10 cellular contexts compared by ENCODE assay signal in genomic region chr6:12208190-12208589, GRCh38.
DNase-seq lines count a peak whose midpoint lies in the region; ATAC-seq, FAIRE-seq and TF ChIP-seq lines count a peak whose summit lies in the region.
"Had no signal": no experiment of that assay in that cellular context is flagged by ENCODE, and none has a peak within 500 bp of the region (broad histone marks: within the 10 kb centered on the region; RNA-seq: fewer than 3 reads in every experiment).

No MANE protein-coding gene starts in this region.

- no TSS peak for BruUV-seq in mammary epithelial cell (replicated peaks; lab: Mats Ljungman, UMichigan)

- dilution Hi-C loops in mammary epithelial cell (cut with HindIII; ENCODE audit: low sequenced_read_pairs) = no loop called here

- no peak overlapping the region for H3K4me3 ChIP-seq in mammary epithelial cell (replicated peaks in 1 of 3; ENCODE audit: insufficient read depth in 1 of 3, low read depth in 2 of 3, low read length in 3 of 3)

- CTCF ChIA-PET in mammary epithelial cell (lab: Charles Lee; ENCODE audit: low non-redundant PET) = no interaction called here

- H3K79me2 ChIP-seq in mammary epithelial cell (ENCODE audit: insufficient read depth, low read length) = no peaks in the 10 kb centered on the region

- no peak overlapping the region for H3K27ac ChIP-seq in mammary epithelial cell (ENCODE audit: insufficient read depth, low read depth, low read length)

- no peaks in the 10 kb centered on the region for H3K27me3 ChIP-seq in mammary epithelial cell (ENCODE audit: insufficient read depth, low read length)

- intact Hi-C loops in mammary epithelial cell (cut with micrococcal nuclease) = no loop called here

- peaks cover 6% of the 10 kb centered on the region for H3K4me1 ChIP-seq in mammary epithelial cell (ENCODE audit: insufficient read depth, low read length)

- 80% methylated on average over 8 of the region's 8 CpGs for WGBS in mammary epithelial cell (ENCODE audit: low coverage, missing lambda C conversion rate)

- no peak for TF ChIP-seq CTCF in mammary epithelial cell (conservative IDR thresholded peaks at IDR 0.05 in 1 of 2, IDR thresholded peaks at IDR 0.05 in 1 of 2; ENCODE audit: extremely low read depth in 1 of 2, insufficient read depth in 1 of 2, low read depth in 1 of 2, low read length in 2 of 2)
- TF ChIP-seq CTCF in D721Med (IDR thresholded peaks at IDR 0.05; ENCODE audit: insufficient read depth, missing control alignments) = no peak

- no peaks in the 10 kb centered on the region for H4K20me1 ChIP-seq in mammary epithelial cell (ENCODE audit: insufficient read depth, low read length)

- no peaks in the 10 kb centered on the region for H3K36me3 ChIP-seq in mammary epithelial cell (ENCODE audit: insufficient read depth, low read length)

- H3K9me3 ChIP-seq in mammary epithelial cell (replicated peaks; ENCODE audit: insufficient read depth, low read length) = no peaks in the 10 kb centered on the region

- no peak for FAIRE-seq in D721Med (lab: Jason Lieb, UNC)

- H3K9ac ChIP-seq in mammary epithelial cell (ENCODE audit: insufficient read depth, low read length) = no peak overlapping the region

- peak overlapping the region; percentile 0 for H3K4me2 ChIP-seq in mammary epithelial cell (ENCODE audit: insufficient read depth, low read depth, low read length)

- peak overlapping the region; percentile 49 for H2AFZ ChIP-seq in mammary epithelial cell (ENCODE audit: low read depth, low read length)

- in situ Hi-C loops in mammary epithelial cell (cut with MboI; ENCODE audit: low sequenced_read_pairs in 2 of 2) = no loop called here

- DNase-seq in Daoy (ENCODE audit: low read depth) (peak; percentile 54), KG1 (lab: John Stamatoyannopoulos, UW) (peak; percentile 17), mammary epithelial cell (peak; percentile 79), lung microvascular endothelial cell (ENCODE audit: low read depth in 2 of 2) (peak; percentile 36 to 65), OCI-M1 (lab: John Stamatoyannopoulos, UW) (no peak), cerebellar cortex (ENCODE audit: low spot score) (no peak), D721Med (ENCODE audit: insufficient read length, low spot score) (no peak)
- DNase-seq: activated CD4-positive, CD25-positive, alpha-beta regulatory T cell; DMS79 treated with DMSO at 0.1 percent for 48 hours had no signal

- ATAC-seq in GM21390 (IDR thresholded peaks at IDR 0.05; ENCODE audit: unreplicated experiment) = no peak

Comparison
In these comparisons a context has a peak if more than half of its experiments do, and no peak if none do; other contexts are left out.
1. DNase-seq: peak in Daoy (single experiment), KG1 (single experiment), mammary epithelial cell (single experiment) and lung microvascular endothelial cell (2 of 2); none in OCI-M1 (single experiment), cerebellar cortex (single experiment) and D721Med (single experiment).